Comparison of ENCODE assay signal across 18 cellular contexts in the genomic region with DNA sequence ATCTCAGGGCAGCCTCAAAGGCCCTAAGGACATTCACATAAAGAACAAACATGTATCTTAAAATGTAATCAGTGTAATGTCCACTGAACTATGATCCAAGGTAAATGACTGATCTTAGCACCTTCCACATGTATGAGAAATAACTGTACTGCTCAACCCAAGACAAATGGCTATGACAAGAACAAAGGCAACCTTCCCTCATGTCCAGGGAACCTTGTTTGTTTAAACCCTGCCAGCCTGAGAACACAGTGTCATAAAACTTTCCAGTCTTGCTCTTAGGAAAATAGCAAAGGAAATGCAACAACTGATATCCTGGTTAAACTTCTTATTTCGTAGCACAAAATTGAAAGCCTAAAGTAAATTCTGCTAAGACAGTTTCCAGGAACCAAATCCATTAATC.
DNase-seq lines count a peak whose midpoint lies in the region; TF ChIP-seq lines count a peak whose summit lies in the region.
"Had no signal": no experiment of that assay in that cellular context is flagged by ENCODE, and none has a peak within 500 bp of the region (broad histone marks: within the 10 kb centered on the region; RNA-seq: fewer than 3 reads in every experiment).

No MANE protein-coding gene starts in this region.

- H3K36me3 ChIP-seq in ascending aorta (peaks cover 0 to under 1% of the 10 kb centered on the region in 2 donors), transverse colon (no peaks in the 10 kb centered on the region)
- H3K36me3 ChIP-seq: suprapubic skin had no signal

- no peaks in the 10 kb centered on the region for H3K9me3 Mint-ChIP-seq in activated naive CD4-positive, alpha-beta T cell treated with anti-CD3 and anti-CD28 coated beads, Interleukin-2, amount 50 U/mL, for 24 hours
- no peaks in the 10 kb centered on the region for H3K9me3 Mint-ChIP-seq in mesothelial cell of epicardium
- H3K9me3 Mint-ChIP-seq: nephron had no signal

- H3K4me3 ChIP-seq in ascending aorta (no peak overlapping the region), transverse colon (no peak overlapping the region)
- H3K4me3 ChIP-seq: SK-N-MC, skin epidermis, suprapubic skin had no signal

- TF ChIP-seq POLR2A in transverse colon (IDR thresholded peaks at IDR 0.05) = no peak

- H3K9me3 ChIP-seq in ascending aorta = no peaks in the 10 kb centered on the region
- no peaks in the 10 kb centered on the region for H3K9me3 ChIP-seq in transverse colon
- H3K9me3 ChIP-seq: suprapubic skin had no signal

- in situ Hi-C loops in transverse colon (cut with MboI; ENCODE audit: low pct_ligation_motif_present in 1 of 4, low pct_unique_long_range_greater_than_20kb in 1 of 4, low sequenced_read_pairs in 3 of 4) (loop anchor here in 2 of 4 donors (10.0 to 25.0 kb wide), 2 partner anchors 582 to 714 kb away; partner anchors contain the start of gene INPP4B (in 1 of the 2)), ACHN (cut with HindIII; ENCODE audit: low pct_ligation_motif_present, low pct_unique_long_range_greater_than_20kb, low sequenced_read_pairs) (no loop called here)

- TF ChIP-seq EP300 in transverse colon (IDR thresholded peaks at IDR 0.05; ENCODE audit: low read depth) = no peak

- DNase-seq in activated naive CD4-positive, alpha-beta T cell (lab: John Stamatoyannopoulos, UW) = no peak
- DNase-seq in ascending aorta (ENCODE audit: low spot score in 2 of 2) (no peak), mesothelial cell of epicardium (ENCODE audit: low spot score in 2 of 2, unreplicated experiment in 2 of 2) (no peak), transverse colon (no peak), ACHN (no peak), Kasumi-1 (lab: John Stamatoyannopoulos, UW) (no peak), DMS53 (lab: John Stamatoyannopoulos, UW) (no peak)
- DNase-seq: activated gamma-delta T cell, KG1, mesenchymal stem cell, NCI-H187 treated with DMSO at 0.1 percent for 48 hours, NCI-H2227 treated with DMSO at 0.1 percent for 48 hours, posterior cingulate gyrus had no signal

- H3K27ac Mint-ChIP-seq in activated naive CD4-positive, alpha-beta T cell treated with anti-CD3 and anti-CD28 coated beads, Interleukin-2, amount 50 U/mL, for 24 hours = peak overlapping the region; percentile 85
- peak overlapping the region; percentile 89 for H3K27ac Mint-ChIP-seq in mesothelial cell of epicardium

- peak overlapping the region; percentile 58 to 64 for H3K27ac ChIP-seq in ascending aorta
- peak overlapping the region; percentile 3 to 62 (median 12) for H3K27ac ChIP-seq in transverse colon
- H3K27ac ChIP-seq: SK-N-MC, suprapubic skin had no signal

- no peaks in the 10 kb centered on the region for H3K27me3 Mint-ChIP-seq in activated naive CD4-positive, alpha-beta T cell treated with anti-CD3 and anti-CD28 coated beads, Interleukin-2, amount 50 U/mL, for 24 hours
- H3K27me3 Mint-ChIP-seq in mesothelial cell of epicardium (ENCODE audit: low read depth) = no peaks in the 10 kb centered on the region

- peaks cover 41% of the 10 kb centered on the region for H3K4me1 Mint-ChIP-seq in activated naive CD4-positive, alpha-beta T cell treated with anti-CD3 and anti-CD28 coated beads, Interleukin-2, amount 50 U/mL, for 24 hours
- H3K4me1 Mint-ChIP-seq in mesothelial cell of epicardium = peaks cover 33% of the 10 kb centered on the region

- no peaks in the 10 kb centered on the region for H3K27me3 ChIP-seq in ascending aorta
- H3K27me3 ChIP-seq in transverse colon = no peaks in the 10 kb centered on the region
- H3K27me3 ChIP-seq: suprapubic skin had no signal

- no peak overlapping the region for H3K4me3 Mint-ChIP-seq in activated naive CD4-positive, alpha-beta T cell treated with anti-CD3 and anti-CD28 coated beads, Interleukin-2, amount 50 U/mL, for 24 hours
- H3K4me3 Mint-ChIP-seq in mesothelial cell of epicardium = no peak overlapping the region
- H3K4me3 Mint-ChIP-seq: nephron had no signal

- intact Hi-C loops in ascending aorta (cut with DNase I) (no loop called here), transverse colon (cut with DNase I; ENCODE audit: low total_unique reads) (no loop called here)

- no peak for TF ChIP-seq CTCF in ascending aorta (IDR thresholded peaks at IDR 0.05)
- TF ChIP-seq CTCF in mesothelial cell of epicardium (IDR thresholded peaks at IDR 0.05; ENCODE audit: unreplicated experiment) = no peak
- no peak for TF ChIP-seq CTCF in transverse colon (IDR thresholded peaks at IDR 0.05)

- 29% methylated on average over 1 of the region's 1 CpG; no CpG with 5 or more reads in 1 of the 2 donors for WGBS in transverse colon (ENCODE audit: low coverage in 1 of 2), 2 donors

- H3K4me1 ChIP-seq in ascending aorta = peaks cover 0 to 12% of the 10 kb centered on the region in 2 donors
- peaks cover 9 to 34% (median 21%) of the 10 kb centered on the region in 4 donors for H3K4me1 ChIP-seq in transverse colon
- H3K4me1 ChIP-seq: suprapubic skin had no signal

- peaks cover 5% of the 10 kb centered on the region for H3K36me3 Mint-ChIP-seq in activated naive CD4-positive, alpha-beta T cell treated with anti-CD3 and anti-CD28 coated beads, Interleukin-2, amount 50 U/mL, for 24 hours
- H3K36me3 Mint-ChIP-seq in mesothelial cell of epicardium = peaks cover 1% of the 10 kb centered on the region
